10 cellular contexts compared by ENCODE assay signal in the genomic region with DNA sequence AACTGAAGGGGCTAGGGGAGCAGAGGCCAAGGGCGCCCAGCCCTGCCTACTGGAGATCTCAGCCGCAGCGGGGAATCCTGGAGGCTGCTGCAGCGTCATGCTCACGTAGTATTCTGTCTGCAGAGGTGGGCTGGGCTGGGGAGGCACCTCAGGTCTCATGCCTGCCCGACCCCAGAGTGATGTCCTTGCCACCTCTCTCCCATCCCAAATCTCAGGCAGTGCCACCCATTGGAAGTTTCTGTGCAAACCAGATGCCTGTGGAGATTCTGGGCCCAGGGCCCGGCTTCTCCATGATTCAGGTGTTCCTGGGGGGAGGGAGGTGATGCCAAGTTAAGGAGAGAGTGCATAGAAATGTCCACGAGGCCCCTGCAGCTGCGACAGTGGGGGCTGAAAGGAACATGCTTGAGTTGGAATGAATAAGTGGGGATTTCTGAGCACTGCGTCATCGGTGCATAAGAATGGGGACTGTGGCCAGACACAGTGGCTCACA.
DNase-seq lines count a peak whose midpoint lies in the region; ATAC-seq, FAIRE-seq and TF ChIP-seq lines count a peak whose summit lies in the region.
"Had no signal": no experiment of that assay in that cellular context is flagged by ENCODE, and none has a peak within 500 bp of the region (broad histone marks: within the 10 kb centered on the region; RNA-seq: fewer than 3 reads in every experiment).

No MANE protein-coding gene starts in this region.

- H3K27me3 ChIP-seq in AG04450 (ENCODE audit: control insufficient read depth, insufficient read depth, low read length) (no peaks in the 10 kb centered on the region), HUES48 (ENCODE audit: control insufficient read depth, insufficient read depth, low read length) (no peaks in the 10 kb centered on the region), astrocyte (ENCODE audit: insufficient read depth, low read length) (no peaks in the 10 kb centered on the region), osteoblast (ENCODE audit: insufficient read depth, low read length) (no peaks in the 10 kb centered on the region)
- H3K27me3 ChIP-seq: thyroid gland had no signal

- peak overlapping the region; percentile 31 for H3K27ac ChIP-seq in AG04450 (ENCODE audit: low read depth, low read length)
- H3K27ac ChIP-seq in HUES48 (ENCODE audit: low read depth, low read length) = peak overlapping the region; percentile 77
- H3K27ac ChIP-seq in astrocyte (ENCODE audit: low read depth, low read length) = peak overlapping the region; percentile 51
- H3K27ac ChIP-seq in osteoblast (ENCODE audit: low read depth, low read length) = no peak overlapping the region
- H3K27ac ChIP-seq: thyroid gland had no signal

- POLR2A ChIA-PET in AG04450 (lab: Yijun Ruan, JAX) = no interaction called here

- TF ChIP-seq CTCF in AG04450 (IDR thresholded peaks at IDR 0.05; ENCODE audit: low read depth, low read length) = no peak
- no peak for TF ChIP-seq CTCF in astrocyte (IDR thresholded peaks at IDR 0.05; ENCODE audit: insufficient read depth, low read depth, low read length)
- TF ChIP-seq CTCF in omental fat pad (IDR thresholded peaks at IDR 0.05) = no peak
- TF ChIP-seq CTCF in osteoblast (IDR thresholded peaks at IDR 0.05; ENCODE audit: extremely low read depth, low read depth, low read length) = no peak

- no peak overlapping the region for H2AFZ ChIP-seq in astrocyte (ENCODE audit: low read depth, low read length)
- no peak overlapping the region for H2AFZ ChIP-seq in osteoblast (ENCODE audit: low read length)

- H3K9ac ChIP-seq in HUES48 (ENCODE audit: low read depth, low read length) (no peak overlapping the region), astrocyte (ENCODE audit: low read length) (peak overlapping the region; percentile 20)

- H4K20me1 ChIP-seq in astrocyte (ENCODE audit: insufficient read depth, low read length) (peaks cover 6% of the 10 kb centered on the region), osteoblast (ENCODE audit: insufficient read depth, low read length) (peaks cover 3% of the 10 kb centered on the region)

- H3K36me3 Mint-ChIP-seq in astrocyte (ENCODE audit: low read depth, unreplicated experiment) = peaks cover 8% of the 10 kb centered on the region

- no peaks in the 10 kb centered on the region for H3K9me3 Mint-ChIP-seq in astrocyte (ENCODE audit: unreplicated experiment)

- H3K27me3 Mint-ChIP-seq in astrocyte (ENCODE audit: low read depth, unreplicated experiment) = no peaks in the 10 kb centered on the region

- peaks cover 41% of the 10 kb centered on the region for H3K4me1 ChIP-seq in HUES48 (ENCODE audit: control insufficient read depth, insufficient read depth, low read length)
- H3K4me1 ChIP-seq in astrocyte (ENCODE audit: insufficient read depth, low read length) = peaks cover 28% of the 10 kb centered on the region
- H3K4me1 ChIP-seq in osteoblast (ENCODE audit: insufficient read depth, low read length) = peaks cover 15% of the 10 kb centered on the region
- H3K4me1 ChIP-seq: thyroid gland had no signal

- FAIRE-seq in GM12891 (lab: Jason Lieb, UNC) (no peak), astrocyte (lab: Jason Lieb, UNC) (no peak)

- H3K4me3 Mint-ChIP-seq in astrocyte (ENCODE audit: unreplicated experiment) = no peak overlapping the region

- no peak for ATAC-seq in omental fat pad (ENCODE audit: low FRiP score)
- no peak for ATAC-seq in GM18870 (IDR thresholded peaks at IDR 0.05; ENCODE audit: unreplicated experiment)

- H3K4me1 Mint-ChIP-seq in astrocyte (ENCODE audit: low read depth, unreplicated experiment) = peaks cover 37% of the 10 kb centered on the region

- H3K79me2 ChIP-seq in astrocyte (ENCODE audit: insufficient read depth, low read length) (no peaks in the 10 kb centered on the region), osteoblast (ENCODE audit: insufficient read depth, low read length) (no peaks in the 10 kb centered on the region)

- CTCF ChIA-PET in AG04450 (lab: Charles Lee) = interaction anchor here (1.3 to 2.4 kb wide), 2 partner anchors 183 to 184 kb away, joined by 5 to 12 read pairs; no protein-coding TSS in a partner anchor

- DNase-seq in AG04450 (ENCODE audit: low read depth, low spot score) (no peak), GM12891 (ENCODE audit: insufficient read length, low spot score) (no peak), astrocyte (ENCODE audit: low read depth) (peak; percentile 32), omental fat pad (ENCODE audit: low spot score) (no peak), RPMI8226 (no peak), osteoblast (ENCODE audit: insufficient read length, low spot score, missing footprints) (no peak)
- DNase-seq: NCI-H1417, thyroid gland had no signal

- H3K36me3 ChIP-seq in HUES48 (ENCODE audit: control insufficient read depth, insufficient read depth, low read length) (no peaks in the 10 kb centered on the region), astrocyte (ENCODE audit: insufficient read depth, low read length) (no peaks in the 10 kb centered on the region), osteoblast (ENCODE audit: insufficient read depth, low read length) (no peaks in the 10 kb centered on the region)
- H3K36me3 ChIP-seq: thyroid gland had no signal

- H3K4me2 ChIP-seq in astrocyte (ENCODE audit: low read length) = peak overlapping the region; percentile 53
- no peak overlapping the region for H3K4me2 ChIP-seq in osteoblast (ENCODE audit: insufficient read depth, low read length)

- H3K9me3 ChIP-seq in AG04450 (ENCODE audit: control insufficient read depth, insufficient read depth, low read length) (peaks cover 16% of the 10 kb centered on the region), HUES48 (ENCODE audit: control insufficient read depth, insufficient read depth, low read length) (no peaks in the 10 kb centered on the region), astrocyte (ENCODE audit: insufficient read depth, low read depth, low read length) (peaks cover 3% of the 10 kb centered on the region), osteoblast (ENCODE audit: low read depth, low read length) (no peaks in the 10 kb centered on the region)
- H3K9me3 ChIP-seq: thyroid gland had no signal

- H3K4me3 ChIP-seq in AG04450 (ENCODE audit: low read depth, low read length) (no peak overlapping the region), HUES48 (ENCODE audit: low read depth, low read length) (no peak overlapping the region), astrocyte (ENCODE audit: insufficient read depth, low read depth, low read length) (no peak overlapping the region), osteoblast (ENCODE audit: insufficient read depth, low read length) (no peak overlapping the region)
- H3K4me3 ChIP-seq: thyroid gland had no signal

- no peak; the same call in 1 of the 2 replicates for TF ChIP-seq POLR2A in GM12891 (IDR thresholded peaks at IDR 0.05; ENCODE audit: low read depth, low read length)

- H3K27ac Mint-ChIP-seq in astrocyte (ENCODE audit: unreplicated experiment) = no peak overlapping the region

TF ChIP-seq in GM12891, 5 proteins besides CTCF, POLR2A, EP300 and RAD21:
- TF ChIP-seq SPI1 (IDR thresholded peaks at IDR 0.05; ENCODE audit: low read depth, low read length) (no peak), TAF1 (IDR thresholded peaks at IDR 0.05; ENCODE audit: low read depth, low read length) (0 out of 2 replicates have a peak, but pooled peaks have one; percentile 49), POU2F2 (IDR thresholded peaks at IDR 0.05; ENCODE audit: low read depth, low read length) (peak; percentile 76; the same call in 1 of the 2 replicates)
